In the genomic region with DNA sequence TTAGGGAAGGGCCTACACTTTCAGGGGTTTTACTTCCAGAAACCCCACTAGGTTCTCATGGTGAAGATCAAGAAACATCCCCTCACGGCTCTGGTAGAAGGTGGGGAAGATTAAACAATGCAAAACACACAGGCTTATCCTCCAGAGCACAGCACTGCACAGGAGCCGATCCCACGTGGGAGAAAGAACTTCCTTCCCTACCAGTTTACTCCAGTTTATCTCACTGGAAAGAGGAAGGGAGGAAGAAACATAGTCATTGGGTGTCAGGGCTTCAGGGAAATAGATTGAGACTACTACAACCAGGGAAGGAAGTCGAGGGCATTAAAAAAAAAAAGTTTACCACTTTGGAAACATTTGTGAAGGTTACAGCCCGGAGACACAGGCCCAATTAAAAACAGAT, we compare ENCODE assay signal across 14 cellular contexts.
DNase-seq lines count a peak whose midpoint lies in the region; ATAC-seq, FAIRE-seq and TF ChIP-seq lines count a peak whose summit lies in the region.
"Had no signal": no experiment of that assay in that cellular context is flagged by ENCODE, and none has a peak within 500 bp of the region (broad histone marks: within the 10 kb centered on the region; RNA-seq: fewer than 3 reads in every experiment).

No MANE protein-coding gene starts in this region.

- dilution Hi-C loops in keratinocyte (cut with MboI; ENCODE audit: extremely low pct_ligation_motif_present, low sequenced_read_pairs): no loop called here

- peaks cover 12% of the 10 kb centered on the region for H3K9me3 Mint-ChIP-seq in MCF 10A (ENCODE audit: unreplicated experiment)

- H3K27ac ChIP-seq in breast epithelium (peak overlapping the region in 1 of 2 donors; percentile 85), SJSA1 (peak overlapping the region; percentile 100), keratinocyte (ENCODE audit: control insufficient read depth, insufficient read depth, low read length) (peak overlapping the region; percentile 98), upper lobe of right lung (peak overlapping the region; percentile 80)
- H3K27ac ChIP-seq: testis had no signal

- H4K20me1 ChIP-seq in keratinocyte (ENCODE audit: control insufficient read depth, extremely low read depth, insufficient read depth, low read length): no peaks in the 10 kb centered on the region

- POLR2A ChIA-PET in MCF 10A (lab: Yijun Ruan, JAX): interaction anchor here (0.6 to 3.5 kb wide), 4 partner anchors 11 to 1702 kb away, joined by 3 to 31 read pairs (median 4); no protein-coding TSS in a partner anchor

- H3K36me3 ChIP-seq in breast epithelium: no peaks in the 10 kb centered on the region
- H3K36me3 ChIP-seq in SJSA1: no peaks in the 10 kb centered on the region
- no peaks in the 10 kb centered on the region for H3K36me3 ChIP-seq in keratinocyte (ENCODE audit: control insufficient read depth in 2 of 2, extremely low read depth in 1 of 2, insufficient read depth in 2 of 2, low read length in 2 of 2)
- H3K36me3 ChIP-seq in upper lobe of right lung: no peaks in the 10 kb centered on the region
- H3K36me3 ChIP-seq: BE2C had no signal

- H3K4me1 ChIP-seq in breast epithelium: peaks cover 0 to 12% of the 10 kb centered on the region in 2 donors
- H3K4me1 ChIP-seq in SJSA1 (replicated peaks): peaks cover 33% of the 10 kb centered on the region
- H3K4me1 ChIP-seq in keratinocyte (ENCODE audit: control insufficient read depth, extremely low read depth, insufficient read depth, low read length): peaks cover 38% of the 10 kb centered on the region
- peaks cover 25% of the 10 kb centered on the region for H3K4me1 ChIP-seq in upper lobe of right lung
- H3K4me1 ChIP-seq: BE2C, testis had no signal

- no peak for TF ChIP-seq CTCF in MCF 10A (IDR thresholded peaks at IDR 0.05; ENCODE audit: unreplicated experiment)
- no peak for TF ChIP-seq CTCF in breast epithelium (IDR thresholded peaks at IDR 0.05)
- no peak for TF ChIP-seq CTCF in keratinocyte (optimal IDR thresholded peaks at IDR 0.05 in 1 of 3, IDR thresholded peaks at IDR 0.05 in 1 of 3, conservative IDR thresholded peaks at IDR 0.05 in 1 of 3; ENCODE audit: extremely low read depth in 1 of 3, insufficient read depth in 2 of 3, low read length in 3 of 3)
- TF ChIP-seq CTCF in upper lobe of right lung (IDR thresholded peaks at IDR 0.05): no peak
- TF ChIP-seq CTCF in GM20000 (IDR thresholded peaks at IDR 0.05; ENCODE audit: extremely low read depth, missing control alignments): no peak

- TF ChIP-seq POLR2A in breast epithelium (IDR thresholded peaks at IDR 0.05): no peak

- intact Hi-C loops in MCF 10A (cut with micrococcal nuclease): loop anchor here (1.0 to 5.0 kb wide), 2 partner anchors 38 to 162 kb away; no protein-coding TSS in a partner anchor
- intact Hi-C loops in breast epithelium (cut with DNase I; ENCODE audit: low total_unique reads): no loop called here
- intact Hi-C loops in upper lobe of right lung (cut with DNase I): no loop called here

- H3K4me2 ChIP-seq in keratinocyte (ENCODE audit: control insufficient read depth, extremely low read depth, insufficient read depth, low read depth, low read length): peak overlapping the region; percentile 79
- H3K4me2 ChIP-seq: SK-N-SH had no signal

- CTCF ChIA-PET in MCF 10A (lab: Yijun Ruan, JAX): interaction anchor here (0.6 kb wide), 1 partner anchor 729 kb away, joined by 3 read pairs; no protein-coding TSS in a partner anchor

- H3K27me3 ChIP-seq in breast epithelium (no peaks in the 10 kb centered on the region), SJSA1 (replicated peaks) (no peaks in the 10 kb centered on the region), keratinocyte (ENCODE audit: control insufficient read depth, extremely low read depth, insufficient read depth, low read length) (no peaks in the 10 kb centered on the region), upper lobe of right lung (no peaks in the 10 kb centered on the region)
- H3K27me3 ChIP-seq: BE2C, testis had no signal

- peak overlapping the region; percentile 83 for H3K9ac ChIP-seq in keratinocyte (ENCODE audit: control insufficient read depth, extremely low read depth, insufficient read depth, low read length)
- H3K9ac ChIP-seq: SK-N-SH had no signal

- no peaks in the 10 kb centered on the region for H3K9me3 ChIP-seq in breast epithelium
- no peaks in the 10 kb centered on the region for H3K9me3 ChIP-seq in SJSA1 (replicated peaks)
- H3K9me3 ChIP-seq in keratinocyte (ENCODE audit: control insufficient read depth, low read depth, low read length): no peaks in the 10 kb centered on the region
- H3K9me3 ChIP-seq in upper lobe of right lung: no peaks in the 10 kb centered on the region
- H3K9me3 ChIP-seq: BE2C, SK-N-SH, testis had no signal

- H3K4me3 Mint-ChIP-seq in MCF 10A (ENCODE audit: unreplicated experiment): no peak overlapping the region

- H3K79me2 ChIP-seq in keratinocyte (ENCODE audit: control insufficient read depth, insufficient read depth, low read length): no peaks in the 10 kb centered on the region

- H3K4me3 ChIP-seq in breast epithelium (no peak overlapping the region), SJSA1 (no peak overlapping the region), keratinocyte (ENCODE audit: control insufficient read depth in 2 of 3, extremely low read depth in 1 of 3, insufficient read depth in 2 of 3, low read depth in 1 of 3, low read length in 3 of 3) (no peak overlapping the region), upper lobe of right lung (no peak overlapping the region)
- H3K4me3 ChIP-seq: lung, testis had no signal

- BruUV-seq in MCF 10A (replicated peaks; lab: Mats Ljungman, UMichigan): no TSS peak

- peaks cover 51% of the 10 kb centered on the region for H3K4me1 Mint-ChIP-seq in MCF 10A (ENCODE audit: insufficient read depth, unreplicated experiment)

- no peaks in the 10 kb centered on the region for H3K27me3 Mint-ChIP-seq in MCF 10A (ENCODE audit: insufficient read depth, unreplicated experiment)

- peak; percentile 65 for ATAC-seq in upper lobe of right lung
- ATAC-seq in HG03460 (IDR thresholded peaks at IDR 0.05; ENCODE audit: unreplicated experiment): no peak

- no peaks in the 10 kb centered on the region for H3K9me1 ChIP-seq in keratinocyte (ENCODE audit: control insufficient read depth, extremely low read depth, insufficient read depth, low read length)

- H3K27ac Mint-ChIP-seq in MCF 10A (ENCODE audit: low read depth, unreplicated experiment): peak overlapping the region; percentile 90

- H3K36me3 Mint-ChIP-seq in MCF 10A (ENCODE audit: insufficient read depth, unreplicated experiment): peaks cover 33% of the 10 kb centered on the region

- FAIRE-seq in keratinocyte (lab: Jason Lieb, UNC): peak; percentile 62

- no peak overlapping the region for H2AFZ ChIP-seq in keratinocyte (ENCODE audit: control insufficient read depth, low read length)

- DNase-seq in MCF 10A (ENCODE audit: unreplicated experiment) (peak; percentile 17), breast epithelium (ENCODE audit: low spot score in 2 of 2) (no peak), SJSA1 (ENCODE audit: low read depth in 1 of 2, low spot score in 2 of 2) (no peak), keratinocyte (ENCODE audit: low read depth, low spot score) (no peak), upper lobe of right lung (no peak), glomerular visceral epithelial cell (ENCODE audit: extremely low spot score) (no peak), GM20000 (ENCODE audit: low spot score) (no peak)
- DNase-seq: BE2C, glutamatergic neuron, NCI-H510A, SK-N-SH, testis had no signal
